17 cellular contexts compared by ENCODE assay signal in genomic region chr6:15908871-15909270, GRCh38.
"Had no signal": no experiment of that assay in that cellular context is flagged by ENCODE, and none has a peak within 500 bp of the region (broad histone marks: within the 10 kb centered on the region; RNA-seq: fewer than 3 reads in every experiment).

No MANE protein-coding gene starts in this region.

- H3K9me3 Mint-ChIP-seq: activated naive CD4-positive, alpha-beta T cell treated with anti-CD3 and anti-CD28 coated beads, Interleukin-2, amount 10 ng/mL, durations not matched to agents 7 days and 5 days; natural killer cell had no signal

- H3K27me3 Mint-ChIP-seq: activated naive CD4-positive, alpha-beta T cell treated with anti-CD3 and anti-CD28 coated beads, Interleukin-2, amount 10 ng/mL, durations not matched to agents 7 days and 5 days had no signal

- ATAC-seq: natural killer cell; stimulated activated naive CD8-positive, alpha-beta T cell treated with anti-CD3 and anti-CD28 coated beads, Interleukin-15, amount 100 ng/mL, for 72 hours had no signal

- H3K4me3 ChIP-seq: coronary artery, left ventricle myocardium inferior, prostate gland, spleen, tibial artery had no signal

- H3K4me1 ChIP-seq: prostate gland, tibial artery had no signal

- H3K27ac Mint-ChIP-seq: activated naive CD4-positive, alpha-beta T cell treated with anti-CD3 and anti-CD28 coated beads, Interleukin-2, amount 10 ng/mL, durations not matched to agents 7 days and 5 days; natural killer cell had no signal

- H3K4me3 Mint-ChIP-seq: activated naive CD4-positive, alpha-beta T cell treated with anti-CD3 and anti-CD28 coated beads, Interleukin-2, amount 10 ng/mL, durations not matched to agents 7 days and 5 days; natural killer cell; stimulated activated naive CD8-positive, alpha-beta T cell treated with anti-CD3 and anti-CD28 coated beads, Interleukin-15, amount 100 ng/mL, for 72 hours had no signal

- H3K36me3 Mint-ChIP-seq: activated naive CD4-positive, alpha-beta T cell treated with anti-CD3 and anti-CD28 coated beads, Interleukin-2, amount 10 ng/mL, durations not matched to agents 7 days and 5 days; natural killer cell had no signal

- H3K27me3 ChIP-seq: spleen, tibial artery had no signal

- H3K9me3 ChIP-seq: left ventricle myocardium inferior, prostate gland, spleen, tibial artery had no signal

- DNase-seq: activated CD4-positive, alpha-beta T cell treated with anti-CD3 and anti-CD28 coated beads for 4 hours; activated CD4-positive, alpha-beta T cell treated with anti-CD3 and anti-CD28 coated beads, Interleukin-2, amount 50 U/mL, for 48 hours; activated CD4-positive, CD25-positive, alpha-beta regulatory T cell; activated effector memory CD4-positive, alpha-beta T cell treated with Interleukin-2 at 50 U/mL for 16 hours; activated naive CD4-positive, alpha-beta T cell treated with anti-CD3 and anti-CD28 coated beads, Interleukin-2, amount 10 ng/mL, durations not matched to agents 7 days and 5 days; activated T-cell treated with anti-CD3 and anti-CD28 coated beads, Interleukin-2, amount 50 U/mL, for 48 hours; amygdala; cerebellar nuclear complex; left ventricle myocardium inferior; midbrain; natural killer cell; spleen; stimulated activated CD4-positive, alpha-beta T cell treated with anti-CD3 and anti-CD28 coated beads, Interleukin-4, amount 100 ng/mL, for 1 hour; stimulated activated naive CD8-positive, alpha-beta T cell treated with anti-CD3 and anti-CD28 coated beads, Interleukin-15, amount 100 ng/mL, for 72 hours; tibial artery had no signal

- H3K36me3 ChIP-seq: left ventricle myocardium inferior, prostate gland, spleen, tibial artery had no signal
